Comparison of ENCODE assay signal across 36 cellular contexts in the genomic region with DNA sequence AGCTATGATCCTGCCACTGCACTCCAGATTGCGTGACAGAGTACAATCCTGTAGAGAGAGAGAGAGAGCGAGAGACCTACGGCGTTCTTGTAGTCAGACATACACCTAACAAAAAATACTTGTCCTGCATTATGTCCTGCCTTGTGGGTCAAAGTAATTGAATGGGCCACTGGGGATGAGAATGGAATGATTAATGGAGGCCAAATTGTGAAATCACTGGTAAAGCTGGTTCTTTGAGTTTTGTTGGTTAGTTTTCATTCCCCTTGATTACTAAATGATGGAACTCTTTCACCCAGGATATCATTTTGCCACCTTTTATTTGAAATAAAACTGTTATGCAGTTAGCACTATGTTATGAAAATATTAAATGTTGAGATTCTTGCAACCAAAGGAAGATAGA.
"Had no signal": no experiment of that assay in that cellular context is flagged by ENCODE, and none has a peak within 500 bp of the region (broad histone marks: within the 10 kb centered on the region; RNA-seq: fewer than 3 reads in every experiment).

No MANE protein-coding gene starts in this region.

- ATAC-seq: activated CD8-positive, alpha-beta T cell treated with anti-CD3 and anti-CD28 coated beads for 36 hours; activated naive CD4-positive, alpha-beta T cell treated with anti-CD3 and anti-CD28 coated beads, Interleukin-2, amount 50 U/mL, for 72 hours; activated T-cell treated with anti-CD3 and anti-CD28 coated beads, Interleukin-2, amount 50 U/mL, for 4 hours; activated T-cell treated with anti-CD3 and anti-CD28 coated beads, Interleukin-2, amount 50 U/mL, for 72 hours; activated T-helper 17 cell treated with anti-CD3 and anti-CD28 coated beads, Interleukin-2, amount 50 U/mL, for 72 hours; body of pancreas had no signal

- H3K9me3 ChIP-seq: adrenal gland, breast epithelium had no signal

- H3K27ac ChIP-seq: adrenal gland, body of pancreas, brain microvascular endothelial cell, breast epithelium, cardiac muscle cell, VCaP had no signal

- DNase-seq: activated B cell treated with CpG ODN at 0.5 μM for 24 hours; activated CD4-positive, alpha-beta memory T cell treated with anti-CD3 and anti-CD28 coated beads for 36 hours; activated CD4-positive, alpha-beta T cell treated with anti-CD3 and anti-CD28 coated beads for 4 hours; activated CD4-positive, alpha-beta T cell treated with anti-CD3 and anti-CD28 coated beads, Interleukin-2, amount 10 ng/mL, durations not matched to agents 24 days and 14 days; activated CD4-positive, alpha-beta T cell treated with anti-CD3 and anti-CD28 coated beads, Interleukin-2, amount 50 U/mL, for 1 hour; activated CD4-positive, alpha-beta T cell treated with anti-CD3 and anti-CD28 coated beads, Interleukin-2, amount 50 U/mL, for 4 hours; activated CD4-positive, CD25-positive, alpha-beta regulatory T cell treated with anti-CD3 and anti-CD28 coated beads, Interleukin-2, amount 50 U/mL, for 72 hours; activated CD8-positive, alpha-beta memory T cell treated with anti-CD3 and anti-CD28 coated beads, Interleukin-2, amount 50 U/mL, for 4 hours; activated CD8-positive, alpha-beta T cell treated with anti-CD3 and anti-CD28 coated beads for 36 hours; activated effector memory CD4-positive, alpha-beta T cell treated with anti-CD3 and anti-CD28 coated beads, Interleukin-2, amount 50 U/mL, for 16 hours; activated gamma-delta T cell treated with Interleukin-2 at 50 U/mL for 16 hours; activated naive CD4-positive, alpha-beta T cell; activated naive CD4-positive, alpha-beta T cell treated with anti-CD3 and anti-CD28 coated beads for 36 hours; activated naive CD4-positive, alpha-beta T cell treated with anti-CD3 and anti-CD28 coated beads, Interleukin-2, amount 50 U/mL, for 16 hours; activated naive CD8-positive, alpha-beta T cell treated with anti-CD3 and anti-CD28 coated beads for 36 hours; activated T-cell treated with anti-CD3 and anti-CD28 coated beads for 4 hours; activated T-cell treated with anti-CD3 and anti-CD28 coated beads, Interleukin-2, amount 50 U/mL, for 1 hour; activated T-cell treated with anti-CD3 and anti-CD28 coated beads, Interleukin-2, amount 50 U/mL, for 4 hours; activated T-cell treated with anti-CD3 and anti-CD28 coated beads, Interleukin-2, amount 50 U/mL, for 72 hours; adrenal gland; amniotic stem cell; aorta; body of pancreas; brain microvascular endothelial cell; central memory CD4-positive, alpha-beta T cell; T-helper 1 cell; T-helper 2 cell; T-helper 9 cell had no signal

- H3K27me3 ChIP-seq: adrenal gland, body of pancreas, brain microvascular endothelial cell, breast epithelium, cardiac muscle cell had no signal

- H3K4me3 Mint-ChIP-seq: activated B cell treated with CpG ODN at 0.5 μM for 24 hours; activated CD4-positive, alpha-beta memory T cell treated with anti-CD3 and anti-CD28 coated beads for 36 hours; activated CD4-positive, alpha-beta T cell treated with anti-CD3 and anti-CD28 coated beads, Interleukin-2, amount 10 ng/mL, durations not matched to agents 24 days and 14 days; activated CD8-positive, alpha-beta T cell treated with anti-CD3 and anti-CD28 coated beads for 36 hours; activated naive CD4-positive, alpha-beta T cell treated with anti-CD3 and anti-CD28 coated beads for 36 hours; activated naive CD8-positive, alpha-beta T cell treated with anti-CD3 and anti-CD28 coated beads for 36 hours; activated T-cell treated with anti-CD3 and anti-CD28 coated beads, Interleukin-2, amount 50 U/mL, for 4 hours; activated T-cell treated with anti-CD3 and anti-CD28 coated beads, Interleukin-2, amount 50 U/mL, for 72 hours; activated T-helper 1 cell treated with anti-CD3 and anti-CD28 coated beads, Interleukin-12 subunit alpha, Interleukin-12 subunit beta, Interleukin-2, Interleukin-4 antibody, amounts not matched to agents 30 ng/mL and 10 ng/mL and 1 ng/mL, durations not matched to agents 14 hours and 24 hours and 36 hours; activated T-helper 17 cell treated with anti-CD3 and anti-CD28 coated beads, Interleukin-2, amount 50 U/mL, for 72 hours; T-helper 1 cell treated with Interleukin-12 subunit alpha and Interleukin-12 subunit beta and Interleukin-4 antibody, amounts not matched to agents 30 μg/mL and 1 μg/mL, for 36 hours; T-helper 2 cell treated with Interferon-gamma antibody and Interleukin-4, amounts not matched to agents 5 μg/mL and 100 μg/mL, for 36 hours had no signal

- H3K36me3 Mint-ChIP-seq: activated CD4-positive, alpha-beta memory T cell treated with anti-CD3 and anti-CD28 coated beads for 36 hours; activated naive CD4-positive, alpha-beta T cell treated with anti-CD3 and anti-CD28 coated beads, Interleukin-2, amount 50 U/mL, for 72 hours; activated naive CD8-positive, alpha-beta T cell treated with anti-CD3 and anti-CD28 coated beads for 36 hours had no signal

- H3K4me3 ChIP-seq: adrenal gland, body of pancreas, breast epithelium, cardiac muscle cell had no signal

- H3K9me3 Mint-ChIP-seq: activated B cell treated with CpG ODN at 0.5 μM for 24 hours; activated CD4-positive, alpha-beta memory T cell treated with anti-CD3 and anti-CD28 coated beads for 36 hours; activated CD4-positive, alpha-beta T cell treated with anti-CD3 and anti-CD28 coated beads, Interleukin-2, amount 10 ng/mL, durations not matched to agents 24 days and 14 days; activated CD8-positive, alpha-beta T cell treated with anti-CD3 and anti-CD28 coated beads for 36 hours; activated naive CD4-positive, alpha-beta T cell treated with anti-CD3 and anti-CD28 coated beads for 36 hours; activated naive CD4-positive, alpha-beta T cell treated with anti-CD3 and anti-CD28 coated beads, Interleukin-2, amount 50 U/mL, for 72 hours; activated naive CD8-positive, alpha-beta T cell treated with anti-CD3 and anti-CD28 coated beads for 36 hours; activated T-cell treated with anti-CD3 and anti-CD28 coated beads, Interleukin-2, amount 50 U/mL, for 4 hours; activated T-cell treated with anti-CD3 and anti-CD28 coated beads, Interleukin-2, amount 50 U/mL, for 72 hours; activated T-helper 1 cell treated with anti-CD3 and anti-CD28 coated beads, Interleukin-12 subunit alpha, Interleukin-12 subunit beta, Interleukin-2, Interleukin-4 antibody, amounts not matched to agents 30 ng/mL and 10 ng/mL and 1 ng/mL, durations not matched to agents 14 hours and 24 hours and 36 hours; activated T-helper 17 cell treated with anti-CD3 and anti-CD28 coated beads, Interleukin-2, amount 50 U/mL, for 72 hours; T-helper 1 cell treated with Interleukin-12 subunit alpha and Interleukin-12 subunit beta and Interleukin-4 antibody, amounts not matched to agents 30 μg/mL and 1 μg/mL, for 36 hours; T-helper 2 cell treated with Interferon-gamma antibody and Interleukin-4, amounts not matched to agents 5 μg/mL and 100 μg/mL, for 36 hours had no signal

- H3K4me1 ChIP-seq: adrenal gland, breast epithelium had no signal

- H3K27ac Mint-ChIP-seq: activated B cell treated with CpG ODN at 0.5 μM for 24 hours; activated CD4-positive, alpha-beta memory T cell treated with anti-CD3 and anti-CD28 coated beads for 36 hours; activated CD4-positive, alpha-beta T cell treated with anti-CD3 and anti-CD28 coated beads, Interleukin-2, amount 10 ng/mL, durations not matched to agents 24 days and 14 days; activated CD8-positive, alpha-beta T cell treated with anti-CD3 and anti-CD28 coated beads for 36 hours; activated naive CD4-positive, alpha-beta T cell treated with anti-CD3 and anti-CD28 coated beads for 36 hours; activated naive CD4-positive, alpha-beta T cell treated with anti-CD3 and anti-CD28 coated beads, Interleukin-2, amount 50 U/mL, for 72 hours; activated naive CD8-positive, alpha-beta T cell treated with anti-CD3 and anti-CD28 coated beads for 36 hours; activated T-cell treated with anti-CD3 and anti-CD28 coated beads, Interleukin-2, amount 50 U/mL, for 72 hours; activated T-helper 1 cell treated with anti-CD3 and anti-CD28 coated beads, Interleukin-12 subunit alpha, Interleukin-12 subunit beta, Interleukin-2, Interleukin-4 antibody, amounts not matched to agents 30 ng/mL and 10 ng/mL and 1 ng/mL, durations not matched to agents 14 hours and 24 hours and 36 hours; activated T-helper 17 cell treated with anti-CD3 and anti-CD28 coated beads, Interleukin-2, amount 50 U/mL, for 72 hours; T-helper 1 cell treated with Interleukin-12 subunit alpha and Interleukin-12 subunit beta and Interleukin-4 antibody, amounts not matched to agents 30 μg/mL and 1 μg/mL, for 36 hours; T-helper 2 cell treated with Interferon-gamma antibody and Interleukin-4, amounts not matched to agents 5 μg/mL and 100 μg/mL, for 36 hours had no signal

- H3K36me3 ChIP-seq: adrenal gland, brain microvascular endothelial cell, breast epithelium, cardiac muscle cell had no signal

- H3K27me3 Mint-ChIP-seq: activated B cell treated with CpG ODN at 0.5 μM for 24 hours; activated CD4-positive, alpha-beta T cell treated with anti-CD3 and anti-CD28 coated beads, Interleukin-2, amount 10 ng/mL, durations not matched to agents 24 days and 14 days; activated CD8-positive, alpha-beta T cell treated with anti-CD3 and anti-CD28 coated beads for 36 hours; activated naive CD8-positive, alpha-beta T cell treated with anti-CD3 and anti-CD28 coated beads for 36 hours had no signal

- H3K4me1 Mint-ChIP-seq: activated B cell treated with CpG ODN at 0.5 μM for 24 hours; activated CD4-positive, alpha-beta T cell treated with anti-CD3 and anti-CD28 coated beads, Interleukin-2, amount 10 ng/mL, durations not matched to agents 24 days and 14 days; activated T-helper 17 cell treated with anti-CD3 and anti-CD28 coated beads, Interleukin-2, amount 50 U/mL, for 72 hours had no signal
